8 cellular contexts compared by ENCODE assay signal in genomic region chr2:138846216-138846821, GRCh38.
DNase-seq lines count a peak whose midpoint lies in the region; ATAC-seq and TF ChIP-seq lines count a peak whose summit lies in the region.

No MANE protein-coding gene starts in this region.

- TF ChIP-seq CTCF in breast epithelium (IDR thresholded peaks at IDR 0.05) = peak in 2 of 3 donors; percentile 29
- TF ChIP-seq CTCF in neural cell (IDR thresholded peaks at IDR 0.05; ENCODE audit: poor library complexity, severe bottlenecking) = peak; percentile 61

- H3K36me3 ChIP-seq in breast epithelium = no peaks in the 10 kb centered on the region
- no peaks in the 10 kb centered on the region for H3K36me3 ChIP-seq in neural cell (ENCODE audit: insufficient read depth, low read length)

- H4K20me1 ChIP-seq in neural cell (ENCODE audit: insufficient read depth) = no peaks in the 10 kb centered on the region

- H3K79me2 ChIP-seq in neural cell (replicated peaks; ENCODE audit: insufficient read depth, low read length) = no peaks in the 10 kb centered on the region

- intact Hi-C loops in breast epithelium (cut with DNase I; ENCODE audit: low total_unique reads) = no loop called here

- no peaks in the 10 kb centered on the region for H3F3A ChIP-seq in neural cell (ENCODE audit: insufficient read depth, low read length, poor library complexity, severe bottlenecking)

- H3K27ac ChIP-seq in breast epithelium = no peak overlapping the region
- H3K27ac ChIP-seq in neural cell (ENCODE audit: low read length) = no peak overlapping the region

- no peak for TF ChIP-seq EP300 in neural cell (conservative IDR thresholded peaks at IDR 0.05; ENCODE audit: poor library complexity, severe bottlenecking)

- TF ChIP-seq RAD21 in neural cell (conservative IDR thresholded peaks at IDR 0.05) = peak; percentile 56

- H3K4me3 ChIP-seq in breast epithelium = no peak overlapping the region
- H3K4me3 ChIP-seq in neural cell (ENCODE audit: low read length) = no peak overlapping the region

- DNase-seq in Caki2 (ENCODE audit: low read depth) (peak; percentile 8), NCI-H524 treated with DMSO at 0.1 percent for 48 hours (lab: John Stamatoyannopoulos, UW) (peak; percentile 34), breast epithelium (ENCODE audit: low spot score in 2 of 2) (no peak), pons (ENCODE audit: low spot score) (no peak)
- no peak for DNase-seq in stimulated activated CD4-positive, alpha-beta T cell treated with anti-CD3 and anti-CD28 coated beads, Interleukin-4, amount 100 ng/mL, for 1 hour

- H3K4me2 ChIP-seq in neural cell (ENCODE audit: low read length) = no peak overlapping the region

- no peak overlapping the region for H3K9ac ChIP-seq in neural cell (ENCODE audit: low read length)

- in situ Hi-C loops in Caki2 (cut with HindIII; ENCODE audit: low pct_unique_long_range_greater_than_20kb, low sequenced_read_pairs) = no loop called here

- H3K4me1 ChIP-seq in breast epithelium = no peaks in the 10 kb centered on the region

- TF ChIP-seq POLR2A in breast epithelium (IDR thresholded peaks at IDR 0.05) = no peak

- H2AFZ ChIP-seq in neural cell (ENCODE audit: low read depth, low read length) = no peak overlapping the region

- H3K9me2 ChIP-seq in neural cell (ENCODE audit: insufficient read depth, low read length) = no peaks in the 10 kb centered on the region

- no peaks in the 10 kb centered on the region for H3K9me3 ChIP-seq in breast epithelium
- H3K9me3 ChIP-seq in neural cell (ENCODE audit: low read length) = no peaks in the 10 kb centered on the region

- H3K27me3 ChIP-seq in breast epithelium = no peaks in the 10 kb centered on the region
- no peaks in the 10 kb centered on the region for H3K27me3 ChIP-seq in neural cell (ENCODE audit: insufficient read depth, low read depth, low read length)

- ATAC-seq in GM19328 (IDR thresholded peaks at IDR 0.05; ENCODE audit: unreplicated experiment) (peak; percentile 87), HG03342 (IDR thresholded peaks at IDR 0.05; ENCODE audit: unreplicated experiment) (peak; percentile 93)

TF ChIP-seq in neural cell, 6 proteins besides CTCF, POLR2A, EP300 and RAD21:
- TF ChIP-seq MXI1 (conservative IDR thresholded peaks at IDR 0.05; ENCODE audit: poor library complexity, severe bottlenecking) (no peak), POLR2AphosphoS5 (IDR thresholded peaks at IDR 0.05) (no peak), REST (IDR thresholded peaks at IDR 0.05; ENCODE audit: borderline replicate concordance) (no peak), EZH2 (IDR thresholded peaks at IDR 0.05; ENCODE audit: borderline replicate concordance, insufficient read depth, low read length, poor library complexity, severe bottlenecking) (no peak), TAF1 (IDR thresholded peaks at IDR 0.05; ENCODE audit: low read depth) (no peak), SMC3 (conservative IDR thresholded peaks at IDR 0.05; ENCODE audit: poor library complexity) (peak; percentile 48)

Comparison
In these comparisons a context has a peak if more than half of its experiments do, and no peak if none do; other contexts are left out.
1. DNase-seq: peak in Caki2 (single experiment) and NCI-H524 treated with DMSO at 0.1 percent for 48 hours (single experiment); none in breast epithelium (0 of 2), stimulated activated CD4-positive, alpha-beta T cell treated with anti-CD3 and anti-CD28 coated beads, Interleukin-4, amount 100 ng/mL, for 1 hour (single experiment) and pons (single experiment).